Comparison of ENCODE assay signal across 12 cellular contexts in the genomic region with DNA sequence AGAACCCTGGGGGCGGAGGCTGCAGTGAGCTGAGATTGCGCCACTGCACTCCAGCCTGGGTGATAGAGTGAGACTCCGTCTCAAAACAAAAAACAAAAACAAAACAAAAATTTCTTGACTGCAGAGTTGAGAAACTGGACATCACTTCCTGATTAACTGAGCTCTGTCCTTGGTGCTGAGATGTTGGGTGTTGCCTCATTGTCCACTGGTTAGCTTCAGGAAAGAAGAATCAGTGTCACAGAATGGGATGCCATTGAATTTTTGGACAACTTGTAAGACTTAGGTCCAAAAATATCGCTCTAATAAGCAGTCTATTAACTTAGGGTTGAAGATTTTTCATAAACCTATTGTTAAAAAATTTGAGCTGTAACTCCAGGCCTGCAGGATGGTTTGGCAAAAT. TPM values are rescaled to one million over a fixed set of nuclear protein-coding genes. Genes with fewer than 3 reads are reported as not detected.
A peak's percentile ranks its signal among the peaks of the same experiment; 100 is the strongest.
DNase-seq lines count a peak whose midpoint lies in the region; ATAC-seq and TF ChIP-seq lines count a peak whose summit lies in the region.
"Had no signal": no experiment of that assay in that cellular context is flagged by ENCODE, and none has a peak within 500 bp of the region (broad histone marks: within the 10 kb centered on the region; RNA-seq: fewer than 3 reads in every experiment).

No MANE protein-coding gene starts in this region.

- H3K36me3 Mint-ChIP-seq in endothelial cell (ENCODE audit: low read depth, unreplicated experiment) = no peaks in the 10 kb centered on the region
- H3K36me3 Mint-ChIP-seq: stimulated activated naive B cell treated with anti-CD40 and anti-IgM and Interleukin-4, amounts not matched to agents 10 μg/mL and 1 μg/mL and 100 μg/mL, for 72 hours had no signal

- H3K9me3 Mint-ChIP-seq in endothelial cell (ENCODE audit: unreplicated experiment) = no peaks in the 10 kb centered on the region
- H3K9me3 Mint-ChIP-seq: stimulated activated naive B cell treated with anti-CD40 and anti-IgM and Interleukin-4, amounts not matched to agents 10 μg/mL and 1 μg/mL and 100 μg/mL, for 72 hours had no signal

- H3K27ac Mint-ChIP-seq in endothelial cell (ENCODE audit: unreplicated experiment) = no peak overlapping the region
- H3K27ac Mint-ChIP-seq: stimulated activated naive B cell treated with anti-CD40 and anti-IgM and Interleukin-4, amounts not matched to agents 10 μg/mL and 1 μg/mL and 100 μg/mL, for 72 hours had no signal

- peaks cover 11% of the 10 kb centered on the region for H3K4me1 Mint-ChIP-seq in endothelial cell (ENCODE audit: unreplicated experiment)
- H3K4me1 Mint-ChIP-seq: stimulated activated naive B cell treated with anti-CD40 and anti-IgM and Interleukin-4, amounts not matched to agents 10 μg/mL and 1 μg/mL and 100 μg/mL, for 72 hours had no signal

- TF ChIP-seq CTCF in endothelial cell (IDR thresholded peaks at IDR 0.05; ENCODE audit: unreplicated experiment) = no peak

- H3K4me3 Mint-ChIP-seq in endothelial cell (ENCODE audit: unreplicated experiment) = no peak overlapping the region
- H3K4me3 Mint-ChIP-seq: stimulated activated naive B cell treated with anti-CD40 and anti-IgM and Interleukin-4, amounts not matched to agents 10 μg/mL and 1 μg/mL and 100 μg/mL, for 72 hours had no signal

- DNase-seq in SKM-1 treated with dmso at 0.1 percent for 144 hours (lab: John Stamatoyannopoulos, UW; ENCODE audit: unreplicated experiment) = peak; percentile 11
- DNase-seq in SKM-1 (lab: John Stamatoyannopoulos, UW; ENCODE audit: unreplicated experiment) = no peak
- peak; percentile 55 for DNase-seq in OCI-M1 (lab: John Stamatoyannopoulos, UW)
- peak; percentile 53 for DNase-seq in endothelial cell (ENCODE audit: low spot score)
- peak; percentile 36 for DNase-seq in renal cortical epithelial cell (ENCODE audit: low read depth)
- no peak for DNase-seq in NCI-H2196 (lab: John Stamatoyannopoulos, UW; ENCODE audit: unreplicated experiment)
- DNase-seq: NCI-H1105; retina; stimulated activated naive B cell treated with anti-CD40 and anti-IgM and Interleukin-4, amounts not matched to agents 10 μg/mL and 1 μg/mL and 100 μg/mL, for 72 hours had no signal

- H3K27me3 Mint-ChIP-seq in endothelial cell (ENCODE audit: unreplicated experiment) = peaks cover 7% of the 10 kb centered on the region

- no peak for ATAC-seq in GM19452 (IDR thresholded peaks at IDR 0.05; ENCODE audit: unreplicated experiment)
- ATAC-seq in HG03432 (IDR thresholded peaks at IDR 0.05; ENCODE audit: unreplicated experiment) = no peak
- ATAC-seq: stimulated activated naive B cell treated with anti-CD40 and anti-IgM and Interleukin-4, amounts not matched to agents 10 μg/mL and 1 μg/mL and 100 μg/mL, for 72 hours had no signal

RNA-seq across cellular contexts. Expression of gene KCNA10, which starts 23.8 kb away (rescaled TPM):
- total RNA-seq in endothelial cell (ENCODE audit: unreplicated experiment) (not detected), renal cortical epithelial cell (not detected in 2 replicates)
- total RNA-seq: T-helper 2 cell treated with Interferon-gamma antibody and Interleukin-4, amounts not matched to agents 100 ng/mL and 5 ng/mL, for 36 hours had no signal

Comparison
In these comparisons a context has a peak if more than half of its experiments do, and no peak if none do; other contexts are left out.
1. DNase-seq: peak in SKM-1 treated with dmso at 0.1 percent for 144 hours (single experiment), OCI-M1 (single experiment), endothelial cell (single experiment) and renal cortical epithelial cell (single experiment); none in SKM-1 (single experiment) and NCI-H2196 (single experiment).